Comparison of ENCODE assay signal across 8 cellular contexts in genomic region chr7:151082151-151083070, GRCh38. TPM values are rescaled to one million over a fixed set of nuclear protein-coding genes. Genes with fewer than 3 reads are reported as not detected.
DNase-seq lines count a peak whose midpoint lies in the region; ATAC-seq, FAIRE-seq and TF ChIP-seq lines count a peak whose summit lies in the region.

No MANE protein-coding gene starts in this region.

- no peak for ATAC-seq in DND-41 (ENCODE audit: insufficient read depth, low read depth)
- ATAC-seq in pancreas: no peak

- no peak for FAIRE-seq in pancreas (lab: Jason Lieb, UNC)

- peaks cover 53% of the 10 kb centered on the region for H3K79me2 ChIP-seq in DND-41 (ENCODE audit: insufficient read depth, low read length)

- TF ChIP-seq POLR2A in Peyer's patch (IDR thresholded peaks at IDR 0.05): no peak

- peak overlapping the region; percentile 99 for H3K9ac ChIP-seq in DND-41 (ENCODE audit: low read depth, low read length)

- WGBS in esophagus, 2 donors: 44 to 47% methylated on average over 36 to 42 of the region's 42 CpGs
- WGBS in pancreas, 2 donors: 33 to 34% methylated on average over 37 to 42 of the region's 42 CpGs

- no peak for DNase-seq in DND-41
- DNase-seq in Peyer's patch: peak in 1 of 3 donors; percentile 48
- peak in 2 of 6 donors; percentile 32 to 78 for DNase-seq in pancreas
- DNase-seq in AG08396 (ENCODE audit: low spot score): no peak
- no peak for DNase-seq in HUDEP-2 (lab: John Stamatoyannopoulos, UW; ENCODE audit: unreplicated experiment in 76 of 76)
- no peak for DNase-seq in GM20000 (ENCODE audit: low spot score)
- no peak for DNase-seq in DMS114 treated with DMSO at 0.1 percent for 48 hours (lab: John Stamatoyannopoulos, UW; ENCODE audit: unreplicated experiment)

- intact Hi-C loops in pancreas (cut with DNase I): no loop called here

- H3K36me3 ChIP-seq in DND-41 (ENCODE audit: insufficient read depth, low read length) (peaks cover 37% of the 10 kb centered on the region), Peyer's patch (no peaks in the 10 kb centered on the region), esophagus (ENCODE audit: control insufficient read depth in 2 of 2, insufficient read depth in 2 of 2, low read length in 1 of 2) (no peaks in the 10 kb centered on the region), pancreas (no peaks in the 10 kb centered on the region)

- H3K9me3 ChIP-seq in DND-41 (ENCODE audit: insufficient read depth, low read length, severe bottlenecking): no peaks in the 10 kb centered on the region
- no peaks in the 10 kb centered on the region for H3K9me3 ChIP-seq in Peyer's patch
- H3K9me3 ChIP-seq in esophagus (ENCODE audit: control insufficient read depth in 2 of 2, insufficient read depth in 1 of 2, low read depth in 1 of 2, low read length in 1 of 2): no peaks in the 10 kb centered on the region
- H3K9me3 ChIP-seq in pancreas: no peaks in the 10 kb centered on the region

- peak overlapping the region; percentile 97 for H3K4me2 ChIP-seq in DND-41 (ENCODE audit: insufficient read depth, low read length)

- H2AFZ ChIP-seq in DND-41 (ENCODE audit: low read depth, low read length): peak overlapping the region; percentile 92

- H3K4me1 ChIP-seq in DND-41 (ENCODE audit: insufficient read depth, low read length) (peaks cover 70% of the 10 kb centered on the region), Peyer's patch (peaks cover 3 to 52% (median 37%) of the 10 kb centered on the region in 4 donors), esophagus (ENCODE audit: control insufficient read depth in 2 of 2, insufficient read depth in 2 of 2, low read length in 1 of 2) (peaks cover 17 to 26% of the 10 kb centered on the region in 2 donors), pancreas (peaks cover 29 to 37% (median 32%) of the 10 kb centered on the region in 3 donors)

- H3K4me3 ChIP-seq in DND-41 (ENCODE audit: low read depth in 1 of 2, low read length in 2 of 2) (peak overlapping the region; percentile 56 to 93), Peyer's patch (peak overlapping the region; percentile 90 to 96 (median 94)), esophagus (ENCODE audit: low read depth in 1 of 2, low read length in 2 of 2) (peak overlapping the region; percentile 71 to 92), pancreas (peak overlapping the region; percentile 53 to 99 (median 92))

- H3K27me3 ChIP-seq in DND-41 (ENCODE audit: insufficient read depth, low read length, poor library complexity): peaks cover 14% of the 10 kb centered on the region
- no peaks in the 10 kb centered on the region for H3K27me3 ChIP-seq in Peyer's patch
- no peaks in the 10 kb centered on the region for H3K27me3 ChIP-seq in esophagus (ENCODE audit: control insufficient read depth in 1 of 2, insufficient read depth in 2 of 2, low read length in 2 of 2)
- no peaks in the 10 kb centered on the region for H3K27me3 ChIP-seq in pancreas

- TF ChIP-seq CTCF in DND-41 (IDR thresholded peaks at IDR 0.05; ENCODE audit: borderline replicate concordance, extremely low read depth, low read length, poor library complexity, severe bottlenecking) (no peak), Peyer's patch (IDR thresholded peaks at IDR 0.05) (no peak), pancreas (IDR thresholded peaks at IDR 0.05) (no peak), GM20000 (IDR thresholded peaks at IDR 0.05; ENCODE audit: extremely low read depth, missing control alignments) (no peak)

- peaks cover 24% of the 10 kb centered on the region for H4K20me1 ChIP-seq in DND-41 (ENCODE audit: insufficient read depth, low read length)

- H3K27ac ChIP-seq in DND-41 (ENCODE audit: low read length): peak overlapping the region; percentile 75
- H3K27ac ChIP-seq in Peyer's patch: peak overlapping the region; percentile 95 to 97 (median 96)
- H3K27ac ChIP-seq in esophagus (ENCODE audit: low read depth in 2 of 2, low read length in 1 of 2): peak overlapping the region; percentile 95 to 97
- H3K27ac ChIP-seq in pancreas: peak overlapping the region; percentile 53 to 86 (median 85)

RNA-seq across cellular contexts. Expression of gene TMUB1, which starts 0.9 kb away (rescaled TPM):
- total RNA-seq in Peyer's patch (100 to 1,000 TPM in 2 of 4 donors, 10 to 100 TPM in 2; 38.0 to 113 (median 100) TPM), pancreas (10 to 100 TPM; 34.5 to 49.8 (median 39.3) TPM)
- polyA plus RNA-seq in esophagus (10 to 100 TPM; 33.4 to 64.2 TPM), pancreas (100 to 1,000 TPM in 1 of 2 donors, 10 to 100 TPM in 1; 52.8 to 103 TPM)

RNA-seq across cellular contexts. Expression of gene FASTK, which starts 1.8 kb away (rescaled TPM):
- total RNA-seq in Peyer's patch (100 to 1,000 TPM in 3 of 4 donors, 10 to 100 TPM in 1; 99.0 to 239 (median 158) TPM), pancreas (10 to 100 TPM; 23.5 to 51.1 (median 35.9) TPM)
- polyA plus RNA-seq in esophagus (100 to 1,000 TPM in 1 of 2 donors, 10 to 100 TPM in 1; 80.0 to 144 TPM), pancreas (100 to 1,000 TPM; 178 to 265 TPM)

RNA-seq across cellular contexts. Expression of gene AGAP3, which starts 3.9 kb away (rescaled TPM):
- 100 to 1,000 TPM in 2 of 4 donors, 10 to 100 TPM in 2; 91.6 to 123 (median 101) TPM for total RNA-seq in Peyer's patch
- polyA plus RNA-seq in esophagus: 10 to 100 TPM; 60.8 to 98.8 TPM
- 10 to 100 TPM; 41.5 to 81.0 (median 54.7) TPM for total RNA-seq in pancreas
- polyA plus RNA-seq in pancreas: 10 to 100 TPM; 89.8 to 93.9 TPM

RNA-seq across cellular contexts. Expression of gene SLC4A2, which starts 23.0 kb away (rescaled TPM):
- 100 to 1,000 TPM; 101 to 143 (median 121) TPM for total RNA-seq in Peyer's patch
- 10 to 100 TPM; 35.7 to 45.5 TPM for polyA plus RNA-seq in esophagus
- total RNA-seq in pancreas: 100 to 1,000 TPM in 1 of 6 donors, 10 to 100 TPM in 5; 69.2 to 117 (median 85.5) TPM
- polyA plus RNA-seq in pancreas: 100 to 1,000 TPM; 188 to 211 TPM

RNA-seq across cellular contexts. Expression of gene CDK5, which starts 24.7 kb away (rescaled TPM):
- total RNA-seq in Peyer's patch (10 to 100 TPM in 3 of 4 donors, 1 to 10 TPM in 1; 6.9 to 15.4 (median 13.8) TPM), pancreas (1 to 10 TPM; 3.7 to 7.0 (median 4.8) TPM)
- polyA plus RNA-seq in esophagus (1 to 10 TPM; 5.2 to 9.7 TPM), pancreas (1 to 10 TPM; 4.6 to 7.8 TPM)
